In genomic region chr5:80266566-80266965, GRCh38 we compare ENCODE assay signal across 19 cellular contexts. TPM values are rescaled to one million over a fixed set of nuclear protein-coding genes. Genes with fewer than 3 reads are reported as not detected.
DNase-seq lines count a peak whose midpoint lies in the region; ATAC-seq and TF ChIP-seq lines count a peak whose summit lies in the region.
"Had no signal": no experiment of that assay in that cellular context is flagged by ENCODE, and none has a peak within 500 bp of the region (broad histone marks: within the 10 kb centered on the region; RNA-seq: fewer than 3 reads in every experiment).

No MANE protein-coding gene starts in this region.

- H3K27me3 ChIP-seq in DND-41 (ENCODE audit: insufficient read depth, low read length, poor library complexity): no peaks in the 10 kb centered on the region
- no peaks in the 10 kb centered on the region for H3K27me3 ChIP-seq in H9 (ENCODE audit: insufficient read depth, low read length)

- H3K18ac ChIP-seq in H9 (ENCODE audit: insufficient read length, low read depth, low read length): no peak overlapping the region

- no peak overlapping the region for H2BK5ac ChIP-seq in H9 (ENCODE audit: insufficient read length, low read length)

- no peak overlapping the region for H3K23ac ChIP-seq in H9 (ENCODE audit: insufficient read length, low read depth, low read length)

- no peak overlapping the region for H3K4me3 ChIP-seq in DND-41 (ENCODE audit: low read depth in 1 of 2, low read length in 2 of 2)

- no peak overlapping the region for H3K4me3 Mint-ChIP-seq in H9
- no peak overlapping the region for H3K4me3 Mint-ChIP-seq in activated T-helper 1 cell treated with anti-CD3 and anti-CD28 coated beads, Interleukin-12 subunit alpha, Interleukin-12 subunit beta, Interleukin-2, Interleukin-4 antibody, amounts not matched to agents 30 ng/mL and 10 ng/mL and 1 ng/mL, durations not matched to agents 14 hours and 24 hours and 36 hours
- no peak overlapping the region for H3K4me3 Mint-ChIP-seq in naive thymus-derived CD8-positive, alpha-beta T cell
- H3K4me3 Mint-ChIP-seq: CD4-positive, CD25-positive, alpha-beta regulatory T cell; HFFc6 had no signal

- TF ChIP-seq CTCF in DND-41 (IDR thresholded peaks at IDR 0.05; ENCODE audit: borderline replicate concordance, extremely low read depth, low read length, poor library complexity, severe bottlenecking): peak; percentile 7
- no peak; the same call in 2 of the 3 replicates for TF ChIP-seq CTCF in H9 (conservative IDR thresholded peaks at IDR 0.05)

- H3K4me1 ChIP-seq in DND-41 (ENCODE audit: insufficient read depth, low read length) (peaks cover 8% of the 10 kb centered on the region), H9 (ENCODE audit: insufficient read depth, low read length) (no peaks in the 10 kb centered on the region; the same call in 1 of the 2 replicates)

- no peaks in the 10 kb centered on the region for H3K27me3 Mint-ChIP-seq in H9 (ENCODE audit: low read depth)
- H3K27me3 Mint-ChIP-seq in activated T-helper 1 cell treated with anti-CD3 and anti-CD28 coated beads, Interleukin-12 subunit alpha, Interleukin-12 subunit beta, Interleukin-2, Interleukin-4 antibody, amounts not matched to agents 30 ng/mL and 10 ng/mL and 1 ng/mL, durations not matched to agents 14 hours and 24 hours and 36 hours (ENCODE audit: insufficient read depth): no peaks in the 10 kb centered on the region
- no peaks in the 10 kb centered on the region for H3K27me3 Mint-ChIP-seq in naive thymus-derived CD8-positive, alpha-beta T cell

- H3K27ac Mint-ChIP-seq in H9: peak overlapping the region in 2 of 3 experiments; percentile 9 to 67; a peak in 4 of 7 replicates
- H3K27ac Mint-ChIP-seq in activated T-helper 1 cell treated with anti-CD3 and anti-CD28 coated beads, Interleukin-12 subunit alpha, Interleukin-12 subunit beta, Interleukin-2, Interleukin-4 antibody, amounts not matched to agents 30 ng/mL and 10 ng/mL and 1 ng/mL, durations not matched to agents 14 hours and 24 hours and 36 hours: peak overlapping the region; percentile 19
- H3K27ac Mint-ChIP-seq in naive thymus-derived CD8-positive, alpha-beta T cell: peak overlapping the region in 8 of 10 donors; percentile 7 to 72 (median 59)
- H3K27ac Mint-ChIP-seq: CD4-positive, CD25-positive, alpha-beta regulatory T cell; HFFc6 had no signal

- H3K4me2 ChIP-seq in DND-41 (ENCODE audit: insufficient read depth, low read length) (no peak overlapping the region), H9 (ENCODE audit: insufficient read depth, insufficient read length, low read length) (no peak overlapping the region)

- H3K14ac ChIP-seq in H9 (ENCODE audit: insufficient read depth, low read length): no peak overlapping the region

- H3K9me3 Mint-ChIP-seq in H9: no peaks in the 10 kb centered on the region
- H3K9me3 Mint-ChIP-seq in activated T-helper 1 cell treated with anti-CD3 and anti-CD28 coated beads, Interleukin-12 subunit alpha, Interleukin-12 subunit beta, Interleukin-2, Interleukin-4 antibody, amounts not matched to agents 30 ng/mL and 10 ng/mL and 1 ng/mL, durations not matched to agents 14 hours and 24 hours and 36 hours: no peaks in the 10 kb centered on the region
- peaks cover 0 to 3% (median 0%) of the 10 kb centered on the region in 9 donors for H3K9me3 Mint-ChIP-seq in naive thymus-derived CD8-positive, alpha-beta T cell
- H3K9me3 Mint-ChIP-seq: HFFc6 had no signal

- intact Hi-C loops in activated T-helper 1 cell treated with anti-CD3 and anti-CD28 coated beads, Interleukin-12 subunit alpha, Interleukin-12 subunit beta, Interleukin-2, Interleukin-4 antibody, amounts not matched to agents 30 ng/mL and 10 ng/mL and 1 ng/mL, durations not matched to agents 14 hours and 24 hours and 36 hours (cut with micrococcal nuclease): no loop called here
- intact Hi-C loops in left ventricle myocardium superior (cut with micrococcal nuclease): no loop called here

- no peak overlapping the region for H2BK20ac ChIP-seq in H9 (ENCODE audit: low read depth, low read length, poor library complexity, severe bottlenecking)

- no peak overlapping the region for H2AK5ac ChIP-seq in H9 (ENCODE audit: insufficient read length, low read length)

- DNase-seq in DND-41 (no peak), H9 (no peak), left ventricle myocardium superior (no peak)
- DNase-seq in activated T-helper 1 cell treated with anti-CD3 and anti-CD28 coated beads, Interleukin-12 subunit alpha, Interleukin-12 subunit beta, Interleukin-2, Interleukin-4 antibody, amounts not matched to agents 30 ng/mL and 10 ng/mL and 1 ng/mL, durations not matched to agents 14 hours and 24 hours and 36 hours (ENCODE audit: low spot score): no peak
- DNase-seq in naive thymus-derived CD8-positive, alpha-beta T cell: no peak
- DNase-seq: ACHN; CD4-positive, CD25-positive, alpha-beta regulatory T cell; DMS79 treated with DMSO at 0.1 percent for 48 hours; GF-D8; HFFc6; NCI-H1436; NCI-H2029 treated with DMSO at 0.1 percent for 48 hours; NCI-H510A; NCI-H82 had no signal

- H3K79me2 ChIP-seq in DND-41 (ENCODE audit: insufficient read depth, low read length) (no peaks in the 10 kb centered on the region), H9 (ENCODE audit: insufficient read depth, low read length) (no peaks in the 10 kb centered on the region)

- ATAC-seq in DND-41 (ENCODE audit: insufficient read depth, low read depth): no peak
- ATAC-seq in naive thymus-derived CD8-positive, alpha-beta T cell: no peak
- no peak for ATAC-seq in left ventricle myocardium superior
- no peak for ATAC-seq in GM21381 (IDR thresholded peaks at IDR 0.05; ENCODE audit: unreplicated experiment)
- ATAC-seq in HG03139 (IDR thresholded peaks at IDR 0.05; ENCODE audit: unreplicated experiment): no peak

- no peak overlapping the region for H3K4ac ChIP-seq in H9 (ENCODE audit: low read depth, low read length)

- no peak overlapping the region for H4K5ac ChIP-seq in H9 (ENCODE audit: insufficient read length, low read depth, low read length)

- POLR2A ChIA-PET in naive thymus-derived CD8-positive, alpha-beta T cell (lab: Charles Lee): interaction anchor here (0.6 to 8.4 kb wide), 7 partner anchors 10 to 152 kb away, joined by 3 to 152 read pairs (median 3); partner anchors contain the start of gene SERINC5

- H3K9ac ChIP-seq in DND-41 (ENCODE audit: low read depth, low read length) (no peak overlapping the region), H9 (ENCODE audit: extremely low read depth, insufficient read length, low read length) (no peak overlapping the region)

- H3K36me3 ChIP-seq in DND-41 (ENCODE audit: insufficient read depth, low read length): no peaks in the 10 kb centered on the region

- H2AFZ ChIP-seq in DND-41 (ENCODE audit: low read depth, low read length) (peak overlapping the region; percentile 26), H9 (ENCODE audit: low read length) (no peak overlapping the region)

- H4K8ac ChIP-seq in H9 (replicated peaks; ENCODE audit: insufficient read length, low read depth, low read length): no peak overlapping the region

- 0 out of 7 replicates have a peak, but pooled peaks cover 0 to 4% (median 0%) of the 10 kb centered on the region in 3 experiments for H3K36me3 Mint-ChIP-seq in H9 (ENCODE audit: insufficient read depth in 1 of 3, low read depth in 3 of 3)
- no peaks in the 10 kb centered on the region for H3K36me3 Mint-ChIP-seq in activated T-helper 1 cell treated with anti-CD3 and anti-CD28 coated beads, Interleukin-12 subunit alpha, Interleukin-12 subunit beta, Interleukin-2, Interleukin-4 antibody, amounts not matched to agents 30 ng/mL and 10 ng/mL and 1 ng/mL, durations not matched to agents 14 hours and 24 hours and 36 hours (ENCODE audit: low read depth)
- no peaks in the 10 kb centered on the region for H3K36me3 Mint-ChIP-seq in naive thymus-derived CD8-positive, alpha-beta T cell

- no peak overlapping the region for H2BK120ac ChIP-seq in H9 (ENCODE audit: low read depth, low read length, poor library complexity, severe bottlenecking)

- no peak overlapping the region for H3K56ac ChIP-seq in H9 (ENCODE audit: insufficient read length, low read depth, low read length)

- peaks cover 18 to 21% of the 10 kb centered on the region in 2 experiments for H3K4me1 Mint-ChIP-seq in H9
- H3K4me1 Mint-ChIP-seq in activated T-helper 1 cell treated with anti-CD3 and anti-CD28 coated beads, Interleukin-12 subunit alpha, Interleukin-12 subunit beta, Interleukin-2, Interleukin-4 antibody, amounts not matched to agents 30 ng/mL and 10 ng/mL and 1 ng/mL, durations not matched to agents 14 hours and 24 hours and 36 hours (ENCODE audit: low read depth): peaks cover 30% of the 10 kb centered on the region
- H3K4me1 Mint-ChIP-seq in naive thymus-derived CD8-positive, alpha-beta T cell: peaks cover 24 to 51% (median 41%) of the 10 kb centered on the region in 4 donors

- H3K9me3 ChIP-seq in DND-41 (ENCODE audit: insufficient read depth, low read length, severe bottlenecking): no peaks in the 10 kb centered on the region
- no peaks in the 10 kb centered on the region for H3K9me3 ChIP-seq in H9 (ENCODE audit: control insufficient read depth, low read depth, low read length)

- H3K23me2 ChIP-seq in H9 (ENCODE audit: insufficient read length, low read depth, low read length, poor library complexity, severe bottlenecking): no peaks in the 10 kb centered on the region

- no CpG with 5 or more reads among the region's 2 CpGs for WGBS in H9 (ENCODE audit: extremely low coverage, insufficient read length, low lambda C conversion rate)

- H4K20me1 ChIP-seq in DND-41 (ENCODE audit: insufficient read depth, low read length): no peaks in the 10 kb centered on the region
- no peaks in the 10 kb centered on the region for H4K20me1 ChIP-seq in H9 (ENCODE audit: control insufficient read depth, insufficient read depth, insufficient read length)

- H3K27ac ChIP-seq in DND-41 (ENCODE audit: low read length): no peak overlapping the region
- H3K27ac ChIP-seq in H9 (ENCODE audit: insufficient read length, low read depth, low read length): no peak overlapping the region

- no peak overlapping the region for H3T11ph ChIP-seq in H9 (ENCODE audit: low read length)

- H3K79me1 ChIP-seq in H9 (ENCODE audit: insufficient read depth, low read depth, low read length, poor library complexity, severe bottlenecking): no peaks in the 10 kb centered on the region

- H4K91ac ChIP-seq in H9 (ENCODE audit: insufficient read length, low read depth, low read length): no peak overlapping the region

- H2BK12ac ChIP-seq in H9 (ENCODE audit: insufficient read length, low read depth, low read length): no peak overlapping the region

- no peak overlapping the region for H2BK15ac ChIP-seq in H9 (ENCODE audit: low read depth, low read length)

RNA-seq across cellular contexts. Expression of gene SERINC5, which starts 10.7 kb away (rescaled TPM):
- total RNA-seq in H9 (2021): 52.3 and 54.7 TPM in 2 replicates
- total RNA-seq in activated T-helper 1 cell treated with anti-CD3 and anti-CD28 coated beads, Interleukin-12 subunit alpha, Interleukin-12 subunit beta, Interleukin-2, Interleukin-4 antibody, amounts not matched to agents 30 ng/mL and 10 ng/mL and 1 ng/mL, durations not matched to agents 14 hours and 24 hours and 36 hours: 21.2 and 22.8 TPM in 2 replicates
- 100 to 1,000 TPM; 182 to 186 TPM for total RNA-seq in naive thymus-derived CD8-positive, alpha-beta T cell
- polyA plus RNA-seq in naive thymus-derived CD8-positive, alpha-beta T cell: 10 to 100 TPM; 21.8 to 30.6 (median 24.1) TPM
- total RNA-seq in left ventricle myocardium superior: 13.7 TPM

RNA-seq across cellular contexts. Expression of gene SPZ1, which starts 53.2 kb away (rescaled TPM):
- total RNA-seq in H9 (2021) (not detected in 2 replicates), left ventricle myocardium superior (not detected)
- not detected in 2 replicates for total RNA-seq in activated T-helper 1 cell treated with anti-CD3 and anti-CD28 coated beads, Interleukin-12 subunit alpha, Interleukin-12 subunit beta, Interleukin-2, Interleukin-4 antibody, amounts not matched to agents 30 ng/mL and 10 ng/mL and 1 ng/mL, durations not matched to agents 14 hours and 24 hours and 36 hours
- total RNA-seq in naive thymus-derived CD8-positive, alpha-beta T cell: not detected
- polyA plus RNA-seq in naive thymus-derived CD8-positive, alpha-beta T cell: not detected
- total RNA-seq: Calu3; CD4-positive, CD25-positive, alpha-beta regulatory T cell; HFFc6; LHCN-M2; RPMI7951 had no signal
- polyA plus RNA-seq: CD4-positive, CD25-positive, alpha-beta regulatory T cell had no signal
